19 cellular contexts compared by ENCODE assay signal in genomic region chr12:11837318-11837934, GRCh38.
DNase-seq lines count a peak whose midpoint lies in the region; ATAC-seq and TF ChIP-seq lines count a peak whose summit lies in the region.
"Had no signal": no experiment of that assay in that cellular context is flagged by ENCODE, and none has a peak within 500 bp of the region (broad histone marks: within the 10 kb centered on the region; RNA-seq: fewer than 3 reads in every experiment).

No MANE protein-coding gene starts in this region.

- TF ChIP-seq EP300 in gastroesophageal sphincter (IDR thresholded peaks at IDR 0.05), result no peak

- H3K9ac ChIP-seq in OCI-LY3 (ENCODE audit: low read length), result peak overlapping the region; percentile 84
- H3K9ac ChIP-seq: neural progenitor cell had no signal

- TF ChIP-seq POLR2A in gastroesophageal sphincter (IDR thresholded peaks at IDR 0.05), result no peak

- H3K4me3 Mint-ChIP-seq in activated T-cell treated with anti-CD3 and anti-CD28 coated beads, Interleukin-2, amount 50 U/mL, for 72 hours, result peak overlapping the region; percentile 74 to 76
- H3K4me3 Mint-ChIP-seq in activated T-cell treated with anti-CD3 and anti-CD28 coated beads, Interleukin-2, amount 50 U/mL, for 4 hours, result no peak overlapping the region
- H3K4me3 Mint-ChIP-seq: neural progenitor cell had no signal

- TF ChIP-seq CTCF in OCI-LY3 (IDR thresholded peaks at IDR 0.05; ENCODE audit: low read depth, low read length) (no peak), gastroesophageal sphincter (IDR thresholded peaks at IDR 0.05) (no peak), psoas muscle (IDR thresholded peaks at IDR 0.05) (no peak)

- peaks cover 97% of the 10 kb centered on the region for H3K4me1 Mint-ChIP-seq in activated T-cell treated with anti-CD3 and anti-CD28 coated beads, Interleukin-2, amount 50 U/mL, for 72 hours (ENCODE audit: low read depth)
- H3K4me1 Mint-ChIP-seq in activated T-cell treated with anti-CD3 and anti-CD28 coated beads, Interleukin-2, amount 50 U/mL, for 4 hours (ENCODE audit: low read depth), result peaks cover 49% of the 10 kb centered on the region

- peaks cover 46% of the 10 kb centered on the region for H3K79me2 ChIP-seq in OCI-LY3 (ENCODE audit: low read length)

- H3K4me1 ChIP-seq in OCI-LY3 (ENCODE audit: low read length), result peaks cover 78% of the 10 kb centered on the region
- peaks cover 22 to 76% (median 36%) of the 10 kb centered on the region in 3 donors for H3K4me1 ChIP-seq in gastroesophageal sphincter
- H3K4me1 ChIP-seq in thymus (ENCODE audit: control insufficient read depth, insufficient read depth, low read length), result peaks cover 13% of the 10 kb centered on the region
- peaks cover 11% of the 10 kb centered on the region for H3K4me1 ChIP-seq in psoas muscle
- H3K4me1 ChIP-seq: neural progenitor cell, SJCRH30 had no signal

- no peaks in the 10 kb centered on the region for H3K9me3 Mint-ChIP-seq in activated T-cell treated with anti-CD3 and anti-CD28 coated beads, Interleukin-2, amount 50 U/mL, for 72 hours
- no peaks in the 10 kb centered on the region for H3K9me3 Mint-ChIP-seq in activated T-cell treated with anti-CD3 and anti-CD28 coated beads, Interleukin-2, amount 50 U/mL, for 4 hours
- H3K9me3 Mint-ChIP-seq: neural progenitor cell had no signal

- peaks cover 30% of the 10 kb centered on the region for H3K36me3 ChIP-seq in OCI-LY3 (replicated peaks; ENCODE audit: low read depth, low read length)
- peaks cover 0 to 14% of the 10 kb centered on the region in 2 donors for H3K36me3 ChIP-seq in gastroesophageal sphincter
- H3K36me3 ChIP-seq in thymus (ENCODE audit: control insufficient read depth, insufficient read depth), result peaks cover 27% of the 10 kb centered on the region
- H3K36me3 ChIP-seq in psoas muscle (ENCODE audit: insufficient read depth in 1 of 2, low read depth in 1 of 2), result peaks cover 0 to 10% of the 10 kb centered on the region in 2 donors
- H3K36me3 ChIP-seq: neural progenitor cell, SJCRH30 had no signal

- H3K36me3 Mint-ChIP-seq in activated T-cell treated with anti-CD3 and anti-CD28 coated beads, Interleukin-2, amount 50 U/mL, for 72 hours (ENCODE audit: insufficient read depth in 2 of 2), result peaks cover 18 to 46% of the 10 kb centered on the region in 2 donors
- H3K36me3 Mint-ChIP-seq in activated T-cell treated with anti-CD3 and anti-CD28 coated beads, Interleukin-2, amount 50 U/mL, for 4 hours (ENCODE audit: insufficient read depth), result peaks cover 45% of the 10 kb centered on the region

- intact Hi-C loops in psoas muscle (cut with DNase I), result loop anchor here in 1 of 2 donors (5.0 kb wide), 1 partner anchor 40 kb away; no protein-coding TSS in a partner anchor

- no peaks in the 10 kb centered on the region for H3K27me3 Mint-ChIP-seq in activated T-cell treated with anti-CD3 and anti-CD28 coated beads, Interleukin-2, amount 50 U/mL, for 72 hours (ENCODE audit: low read depth)
- H3K27me3 Mint-ChIP-seq in activated T-cell treated with anti-CD3 and anti-CD28 coated beads, Interleukin-2, amount 50 U/mL, for 4 hours (ENCODE audit: low read depth), result no peaks in the 10 kb centered on the region

- H3K27me3 ChIP-seq in OCI-LY3 (ENCODE audit: low read depth, low read length), result no peaks in the 10 kb centered on the region
- H3K27me3 ChIP-seq in gastroesophageal sphincter, result no peaks in the 10 kb centered on the region
- no peaks in the 10 kb centered on the region for H3K27me3 ChIP-seq in thymus (ENCODE audit: control insufficient read depth, insufficient read depth)
- H3K27me3 ChIP-seq in psoas muscle (ENCODE audit: insufficient read depth in 3 of 3, low read length in 2 of 3), result no peaks in the 10 kb centered on the region
- H3K27me3 ChIP-seq: neural progenitor cell, SJCRH30 had no signal

- no peak for DNase-seq in activated T-cell treated with anti-CD3 and anti-CD28 coated beads, Interleukin-2, amount 50 U/mL, for 72 hours
- DNase-seq in activated T-cell treated with anti-CD3 and anti-CD28 coated beads, Interleukin-2, amount 50 U/mL, for 4 hours, result no peak
- no peak for DNase-seq in psoas muscle
- DNase-seq in SIG-M5 treated with dmso at 0.1 percent for 504 hours (lab: John Stamatoyannopoulos, UW; ENCODE audit: unreplicated experiment), result no peak
- DNase-seq: ACHN; activated CD4-positive, alpha-beta T cell treated with anti-CD3 and anti-CD28 coated beads for 4 hours; H7; NCI-H1092; NCI-H2227 treated with DMSO at 0.1 percent for 48 hours; SJCRH30; stimulated activated CD4-positive, alpha-beta T cell treated with anti-CD3 and anti-CD28 coated beads, Interleukin-4, amount 100 ng/mL, for 1 hour; T-helper 9 cell had no signal

- H3K4me3 ChIP-seq in OCI-LY3 (ENCODE audit: low read length) (peak overlapping the region; percentile 29; the same call in 1 of the 2 replicates), gastroesophageal sphincter (no peak overlapping the region), thymus (ENCODE audit: low read length) (no peak overlapping the region), psoas muscle (no peak overlapping the region)
- H3K4me3 ChIP-seq: neural progenitor cell, SJCRH30 had no signal

- H2AFZ ChIP-seq in OCI-LY3 (ENCODE audit: low read depth, low read length), result no peak overlapping the region
- H2AFZ ChIP-seq: neural progenitor cell had no signal

- H4K20me1 ChIP-seq in OCI-LY3 (ENCODE audit: insufficient read depth, low read length), result no peaks in the 10 kb centered on the region

- peak overlapping the region; percentile 60 for H3K4me2 ChIP-seq in OCI-LY3 (ENCODE audit: low read length)
- H3K4me2 ChIP-seq: neural progenitor cell had no signal

- peak overlapping the region; percentile 87 for H3K27ac Mint-ChIP-seq in activated T-cell treated with anti-CD3 and anti-CD28 coated beads, Interleukin-2, amount 50 U/mL, for 72 hours
- H3K27ac Mint-ChIP-seq: neural progenitor cell had no signal

- no peaks in the 10 kb centered on the region for H3K9me3 ChIP-seq in OCI-LY3 (ENCODE audit: insufficient read depth, low read length)
- no peaks in the 10 kb centered on the region for H3K9me3 ChIP-seq in gastroesophageal sphincter
- H3K9me3 ChIP-seq in thymus (ENCODE audit: control insufficient read depth), result no peaks in the 10 kb centered on the region
- H3K9me3 ChIP-seq in psoas muscle, result no peaks in the 10 kb centered on the region
- H3K9me3 ChIP-seq: SJCRH30 had no signal

- WGBS in gastroesophageal sphincter (ENCODE audit: low coverage in 1 of 2), 2 donors, result 53 to 92% methylated on average over 3 of the region's 3 CpGs
- WGBS in thymus, result 78% methylated on average over 3 of the region's 3 CpGs
- WGBS in psoas muscle, 3 donors, result 66 to 76% (median 70%) methylated on average over 3 of the region's 3 CpGs

- H3K27ac ChIP-seq in OCI-LY3 (ENCODE audit: low read length) (peak overlapping the region; percentile 97), gastroesophageal sphincter (peak overlapping the region; percentile 17 to 75 (median 36)), thymus (ENCODE audit: low read depth) (peak overlapping the region; percentile 0), psoas muscle (no peak overlapping the region)
- H3K27ac ChIP-seq: epithelial cell of prostate, neural progenitor cell, SJCRH30 had no signal

- ATAC-seq in activated T-cell treated with anti-CD3 and anti-CD28 coated beads, Interleukin-2, amount 50 U/mL, for 72 hours (replicated peaks in 1 of 2), result no peak
- ATAC-seq in activated T-cell treated with anti-CD3 and anti-CD28 coated beads, Interleukin-2, amount 50 U/mL, for 4 hours, result no peak
- ATAC-seq in gastroesophageal sphincter (no peak), psoas muscle (no peak), HG03469 (IDR thresholded peaks at IDR 0.05; ENCODE audit: unreplicated experiment) (no peak)
- ATAC-seq: sciatic nerve had no signal
